ENCODE assay signal across 17 cellular contexts in genomic region chr2:172460780-172461201, GRCh38. TPM values are rescaled to one million over a fixed set of nuclear protein-coding genes. Genes with fewer than 3 reads are reported as not detected.
DNase-seq lines count a peak whose midpoint lies in the region; ATAC-seq and TF ChIP-seq lines count a peak whose summit lies in the region.
"Had no signal": no experiment of that assay in that cellular context is flagged by ENCODE, and none has a peak within 500 bp of the region (broad histone marks: within the 10 kb centered on the region; RNA-seq: fewer than 3 reads in every experiment).

No MANE protein-coding gene starts in this region.

- CTCF ChIA-PET in activated CD4-positive, alpha-beta memory T cell treated with anti-CD3 and anti-CD28 coated beads, Interleukin-2, amount 10 ng/mL, durations not matched to agents 7 days and 5 days (lab: Charles Lee): interaction anchor here (0.6 to 8.0 kb wide), 25 partner anchors 8 to 755 kb away, joined by 3 to 120 read pairs (median 7); partner anchors contain the start of genes DLX2 and ITGA6
- CTCF ChIA-PET in activated CD4-positive, alpha-beta memory T cell treated with anti-CD3 and anti-CD28 coated beads for 36 hours (lab: Charles Lee): interaction anchor here (1.3 to 14.7 kb wide), 23 partner anchors 9 to 757 kb away, joined by 3 to 235 read pairs (median 12); partner anchors contain the start of genes DLX2 and ITGA6
- CTCF ChIA-PET in activated CD8-positive, alpha-beta memory T cell treated with anti-CD3 and anti-CD28 coated beads, Interleukin-2, amount 10 ng/mL, durations not matched to agents 7 days and 5 days (lab: Charles Lee): interaction anchor here (0.9 to 7.7 kb wide), 19 partner anchors 8 to 887 kb away, joined by 4 to 137 read pairs (median 11); partner anchors contain the start of genes DYNC1I2 and ITGA6

- peak overlapping the region; percentile 1 for H3K27ac Mint-ChIP-seq in activated CD4-positive, alpha-beta memory T cell treated with anti-CD3 and anti-CD28 coated beads, Interleukin-2, amount 10 ng/mL, durations not matched to agents 7 days and 5 days
- no peak overlapping the region for H3K27ac Mint-ChIP-seq in activated CD4-positive, alpha-beta memory T cell treated with anti-CD3 and anti-CD28 coated beads for 36 hours
- H3K27ac Mint-ChIP-seq in activated CD8-positive, alpha-beta memory T cell treated with anti-CD3 and anti-CD28 coated beads, Interleukin-2, amount 10 ng/mL, durations not matched to agents 7 days and 5 days: no peak overlapping the region
- H3K27ac Mint-ChIP-seq: activated T-helper 2 cell treated with anti-CD3 and anti-CD28 coated beads, Interferon-gamma antibody, Interleukin-2, Interleukin-4, amounts not matched to agents 10 μg/mL and 5 μg/mL and 100 μg/mL, durations not matched to agents 14 hours and 24 hours and 36 hours; mesothelial cell of epicardium; type B pancreatic cell had no signal

- peaks cover 9% of the 10 kb centered on the region for H3K27me3 Mint-ChIP-seq in activated CD4-positive, alpha-beta memory T cell treated with anti-CD3 and anti-CD28 coated beads, Interleukin-2, amount 10 ng/mL, durations not matched to agents 7 days and 5 days
- no peaks in the 10 kb centered on the region for H3K27me3 Mint-ChIP-seq in activated CD4-positive, alpha-beta memory T cell treated with anti-CD3 and anti-CD28 coated beads for 36 hours
- peaks cover 8% of the 10 kb centered on the region for H3K27me3 Mint-ChIP-seq in activated CD8-positive, alpha-beta memory T cell treated with anti-CD3 and anti-CD28 coated beads, Interleukin-2, amount 10 ng/mL, durations not matched to agents 7 days and 5 days

- H3K9ac ChIP-seq in adipocyte (ENCODE audit: low read length): no peak overlapping the region
- H3K9ac ChIP-seq: SK-N-SH had no signal

- POLR2A ChIA-PET in activated CD4-positive, alpha-beta memory T cell treated with anti-CD3 and anti-CD28 coated beads, Interleukin-2, amount 10 ng/mL, durations not matched to agents 7 days and 5 days (lab: Charles Lee): interaction anchor here (0.6 to 5.1 kb wide), 8 partner anchors 13 to 1448 kb away, joined by 3 to 34 read pairs (median 6); partner anchors contain the start of gene ITGA6
- POLR2A ChIA-PET in activated CD4-positive, alpha-beta memory T cell treated with anti-CD3 and anti-CD28 coated beads for 36 hours (lab: Charles Lee): interaction anchor here (0.6 to 2.2 kb wide), 9 partner anchors 11 to 286 kb away, joined by 3 to 7 read pairs (median 4); partner anchors contain the start of gene ITGA6

- H3K9me3 ChIP-seq in adipocyte (ENCODE audit: control insufficient read depth, low read length) (no peaks in the 10 kb centered on the region), neutrophil (no peaks in the 10 kb centered on the region)
- H3K9me3 ChIP-seq: A549, SK-N-SH had no signal

- H3K4me1 ChIP-seq in adipocyte (ENCODE audit: control insufficient read depth, insufficient read depth, low read length): peaks cover 27% of the 10 kb centered on the region
- peaks cover 77 to 80% of the 10 kb centered on the region in 2 experiments for H3K4me1 ChIP-seq in neutrophil (ENCODE audit: control insufficient read depth in 1 of 2, insufficient read depth in 1 of 2, low read depth in 1 of 2, low read length in 1 of 2)

- DNase-seq in activated CD4-positive, alpha-beta memory T cell treated with anti-CD3 and anti-CD28 coated beads, Interleukin-2, amount 10 ng/mL, durations not matched to agents 7 days and 5 days: no peak
- DNase-seq in activated CD4-positive, alpha-beta memory T cell treated with anti-CD3 and anti-CD28 coated beads for 36 hours: no peak
- DNase-seq in M059J (ENCODE audit: low read depth) (peak; percentile 47), adipocyte (ENCODE audit: low read depth) (peak; percentile 76), NCI-H226 (no peak)
- DNase-seq in activated CD8-positive, alpha-beta memory T cell treated with anti-CD3 and anti-CD28 coated beads, Interleukin-2, amount 10 ng/mL, durations not matched to agents 7 days and 5 days: no peak
- DNase-seq: caudate nucleus, GOT3, NCI-H774, posterior cingulate gyrus, SK-N-SH had no signal

- intact Hi-C loops in activated CD4-positive, alpha-beta memory T cell treated with anti-CD3 and anti-CD28 coated beads for 36 hours (cut with micrococcal nuclease): loop anchor here (5.0 to 10.0 kb wide), 4 partner anchors 126 to 886 kb away; partner anchors contain the start of gene DYNC1I2

- H3K36me3 Mint-ChIP-seq in activated CD4-positive, alpha-beta memory T cell treated with anti-CD3 and anti-CD28 coated beads, Interleukin-2, amount 10 ng/mL, durations not matched to agents 7 days and 5 days (ENCODE audit: low read depth): peaks cover 6% of the 10 kb centered on the region
- H3K36me3 Mint-ChIP-seq in activated CD4-positive, alpha-beta memory T cell treated with anti-CD3 and anti-CD28 coated beads for 36 hours: no peaks in the 10 kb centered on the region
- H3K36me3 Mint-ChIP-seq in activated CD8-positive, alpha-beta memory T cell treated with anti-CD3 and anti-CD28 coated beads, Interleukin-2, amount 10 ng/mL, durations not matched to agents 7 days and 5 days: no peaks in the 10 kb centered on the region
- H3K36me3 Mint-ChIP-seq: mesothelial cell of epicardium, type B pancreatic cell had no signal

- H3K27ac ChIP-seq in neutrophil: peak overlapping the region; percentile 88
- H3K27ac ChIP-seq: A549 had no signal

- no peaks in the 10 kb centered on the region for H3K36me3 ChIP-seq in adipocyte (ENCODE audit: control insufficient read depth, insufficient read depth, low read length, severe bottlenecking)
- H3K36me3 ChIP-seq in neutrophil: no peaks in the 10 kb centered on the region

- H3K9me3 Mint-ChIP-seq in activated CD4-positive, alpha-beta memory T cell treated with anti-CD3 and anti-CD28 coated beads, Interleukin-2, amount 10 ng/mL, durations not matched to agents 7 days and 5 days: no peaks in the 10 kb centered on the region
- no peaks in the 10 kb centered on the region for H3K9me3 Mint-ChIP-seq in activated CD4-positive, alpha-beta memory T cell treated with anti-CD3 and anti-CD28 coated beads for 36 hours
- no peaks in the 10 kb centered on the region for H3K9me3 Mint-ChIP-seq in activated CD8-positive, alpha-beta memory T cell treated with anti-CD3 and anti-CD28 coated beads, Interleukin-2, amount 10 ng/mL, durations not matched to agents 7 days and 5 days (ENCODE audit: low read depth)
- H3K9me3 Mint-ChIP-seq: activated T-helper 2 cell treated with anti-CD3 and anti-CD28 coated beads, Interferon-gamma antibody, Interleukin-2, Interleukin-4, amounts not matched to agents 10 μg/mL and 5 μg/mL and 100 μg/mL, durations not matched to agents 14 hours and 24 hours and 36 hours; mesothelial cell of epicardium; type B pancreatic cell had no signal

- H3K4me3 Mint-ChIP-seq in activated CD4-positive, alpha-beta memory T cell treated with anti-CD3 and anti-CD28 coated beads, Interleukin-2, amount 10 ng/mL, durations not matched to agents 7 days and 5 days: no peak overlapping the region
- no peak overlapping the region for H3K4me3 Mint-ChIP-seq in activated CD4-positive, alpha-beta memory T cell treated with anti-CD3 and anti-CD28 coated beads for 36 hours
- no peak overlapping the region for H3K4me3 Mint-ChIP-seq in activated CD8-positive, alpha-beta memory T cell treated with anti-CD3 and anti-CD28 coated beads, Interleukin-2, amount 10 ng/mL, durations not matched to agents 7 days and 5 days
- H3K4me3 Mint-ChIP-seq: mesothelial cell of epicardium, type B pancreatic cell had no signal

- no peak for TF ChIP-seq CTCF in neutrophil (IDR thresholded peaks at IDR 0.05)

- no peak for ATAC-seq in HG02610 (IDR thresholded peaks at IDR 0.05; ENCODE audit: unreplicated experiment)
- no peak for ATAC-seq in activated CD8-positive, alpha-beta memory T cell treated with anti-CD3 and anti-CD28 coated beads, Interleukin-2, amount 10 ng/mL, durations not matched to agents 7 days and 5 days

- H3K27me3 ChIP-seq in adipocyte (replicated peaks; ENCODE audit: control insufficient read depth, insufficient read depth, low read length): peaks cover 41% of the 10 kb centered on the region
- no peaks in the 10 kb centered on the region for H3K27me3 ChIP-seq in neutrophil

- peaks cover 72% of the 10 kb centered on the region for H3K4me1 Mint-ChIP-seq in activated CD4-positive, alpha-beta memory T cell treated with anti-CD3 and anti-CD28 coated beads, Interleukin-2, amount 10 ng/mL, durations not matched to agents 7 days and 5 days
- peaks cover 84% of the 10 kb centered on the region for H3K4me1 Mint-ChIP-seq in activated CD4-positive, alpha-beta memory T cell treated with anti-CD3 and anti-CD28 coated beads for 36 hours (ENCODE audit: low read depth)
- peaks cover 63% of the 10 kb centered on the region for H3K4me1 Mint-ChIP-seq in activated CD8-positive, alpha-beta memory T cell treated with anti-CD3 and anti-CD28 coated beads, Interleukin-2, amount 10 ng/mL, durations not matched to agents 7 days and 5 days

- H3K4me3 ChIP-seq in adipocyte (ENCODE audit: low read length) (no peak overlapping the region), neutrophil (ENCODE audit: low read depth in 1 of 2, low read length in 1 of 2) (peak overlapping the region; percentile 48 to 55)
- H3K4me3 ChIP-seq: A549 had no signal

RNA-seq across cellular contexts. Expression of gene ITGA6, which starts 33.4 kb away (rescaled TPM):
- 10 to 100 TPM; 17.7 to 18.0 TPM for total RNA-seq in activated CD4-positive, alpha-beta memory T cell treated with anti-CD3 and anti-CD28 coated beads, Interleukin-2, amount 10 ng/mL, durations not matched to agents 7 days and 5 days
- total RNA-seq in activated CD4-positive, alpha-beta memory T cell treated with anti-CD3 and anti-CD28 coated beads for 36 hours: 1 to 10 TPM; 8.2 to 8.6 TPM
- total RNA-seq in M059J (2014; rRNA removed; shearing (Covaris generic)): 31.7 and 47.7 TPM in 2 replicates
- total RNA-seq in activated CD8-positive, alpha-beta memory T cell treated with anti-CD3 and anti-CD28 coated beads, Interleukin-2, amount 10 ng/mL, durations not matched to agents 7 days and 5 days: 1 to 10 TPM; 2.2 to 5.5 TPM

Comparison
In these comparisons a context has a peak if more than half of its experiments do, and no peak if none do; other contexts are left out.
1. DNase-seq: peak in M059J (single experiment) and adipocyte (single experiment); none in activated CD4-positive, alpha-beta memory T cell treated with anti-CD3 and anti-CD28 coated beads, Interleukin-2, amount 10 ng/mL, durations not matched to agents 7 days and 5 days (single experiment), activated CD4-positive, alpha-beta memory T cell treated with anti-CD3 and anti-CD28 coated beads for 36 hours (single experiment), NCI-H226 (single experiment) and activated CD8-positive, alpha-beta memory T cell treated with anti-CD3 and anti-CD28 coated beads, Interleukin-2, amount 10 ng/mL, durations not matched to agents 7 days and 5 days (single experiment).